1 cellular context compared by ENCODE assay signal in the genomic region with DNA sequence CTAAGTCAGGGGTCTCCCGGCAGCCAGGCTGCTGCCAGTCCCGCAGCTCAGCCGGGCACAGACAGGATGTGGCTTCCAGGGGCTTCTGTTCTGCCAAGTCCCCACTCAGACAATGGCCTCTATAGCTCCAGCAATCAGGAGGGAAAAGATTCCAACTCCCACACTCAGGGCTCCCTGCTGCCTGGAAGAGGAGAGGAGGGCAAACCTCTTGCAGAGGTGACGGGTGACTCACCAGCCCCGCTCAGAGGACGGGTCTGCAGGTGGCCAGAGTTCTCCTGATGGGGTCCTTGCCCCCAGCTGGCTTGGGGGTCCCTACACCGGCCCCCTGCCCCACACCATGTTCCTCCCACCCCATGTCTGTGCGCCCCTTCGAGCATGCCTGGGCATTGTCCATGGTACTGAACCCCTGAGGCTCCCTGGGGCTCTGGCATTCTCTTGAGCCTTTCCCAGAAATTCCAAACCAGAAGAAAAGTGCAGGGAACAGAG.
A peak's percentile ranks its signal among the peaks of the same experiment; 100 is the strongest.
TF ChIP-seq lines count a peak whose summit lies in the region.

No MANE protein-coding gene starts in this region.

TF ChIP-seq in PFSK-1, 5 proteins besides CTCF, POLR2A, EP300 and RAD21 (continued from another document):
- TF ChIP-seq, protein P1, sequence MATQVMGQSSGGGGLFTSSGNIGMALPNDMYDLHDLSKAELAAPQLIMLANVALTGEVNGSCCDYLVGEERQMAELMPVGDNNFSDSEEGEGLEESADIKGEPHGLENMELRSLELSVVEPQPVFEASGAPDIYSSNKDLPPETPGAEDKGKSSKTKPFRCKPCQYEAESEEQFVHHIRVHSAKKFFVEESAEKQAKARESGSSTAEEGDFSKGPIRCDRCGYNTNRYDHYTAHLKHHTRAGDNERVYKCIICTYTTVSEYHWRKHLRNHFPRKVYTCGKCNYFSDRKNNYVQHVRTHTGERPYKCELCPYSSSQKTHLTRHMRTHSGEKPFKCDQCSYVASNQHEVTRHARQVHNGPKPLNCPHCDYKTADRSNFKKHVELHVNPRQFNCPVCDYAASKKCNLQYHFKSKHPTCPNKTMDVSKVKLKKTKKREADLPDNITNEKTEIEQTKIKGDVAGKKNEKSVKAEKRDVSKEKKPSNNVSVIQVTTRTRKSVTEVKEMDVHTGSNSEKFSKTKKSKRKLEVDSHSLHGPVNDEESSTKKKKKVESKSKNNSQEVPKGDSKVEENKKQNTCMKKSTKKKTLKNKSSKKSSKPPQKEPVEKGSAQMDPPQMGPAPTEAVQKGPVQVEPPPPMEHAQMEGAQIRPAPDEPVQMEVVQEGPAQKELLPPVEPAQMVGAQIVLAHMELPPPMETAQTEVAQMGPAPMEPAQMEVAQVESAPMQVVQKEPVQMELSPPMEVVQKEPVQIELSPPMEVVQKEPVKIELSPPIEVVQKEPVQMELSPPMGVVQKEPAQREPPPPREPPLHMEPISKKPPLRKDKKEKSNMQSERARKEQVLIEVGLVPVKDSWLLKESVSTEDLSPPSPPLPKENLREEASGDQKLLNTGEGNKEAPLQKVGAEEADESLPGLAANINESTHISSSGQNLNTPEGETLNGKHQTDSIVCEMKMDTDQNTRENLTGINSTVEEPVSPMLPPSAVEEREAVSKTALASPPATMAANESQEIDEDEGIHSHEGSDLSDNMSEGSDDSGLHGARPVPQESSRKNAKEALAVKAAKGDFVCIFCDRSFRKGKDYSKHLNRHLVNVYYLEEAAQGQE (IDR thresholded peaks at IDR 0.05; ENCODE audit: insufficient read depth in 1 of 2, low read depth in 2 of 2, low read length in 2 of 2) = peak; percentile 83 to 94
